17 cellular contexts compared by ENCODE assay signal in the genomic region with DNA sequence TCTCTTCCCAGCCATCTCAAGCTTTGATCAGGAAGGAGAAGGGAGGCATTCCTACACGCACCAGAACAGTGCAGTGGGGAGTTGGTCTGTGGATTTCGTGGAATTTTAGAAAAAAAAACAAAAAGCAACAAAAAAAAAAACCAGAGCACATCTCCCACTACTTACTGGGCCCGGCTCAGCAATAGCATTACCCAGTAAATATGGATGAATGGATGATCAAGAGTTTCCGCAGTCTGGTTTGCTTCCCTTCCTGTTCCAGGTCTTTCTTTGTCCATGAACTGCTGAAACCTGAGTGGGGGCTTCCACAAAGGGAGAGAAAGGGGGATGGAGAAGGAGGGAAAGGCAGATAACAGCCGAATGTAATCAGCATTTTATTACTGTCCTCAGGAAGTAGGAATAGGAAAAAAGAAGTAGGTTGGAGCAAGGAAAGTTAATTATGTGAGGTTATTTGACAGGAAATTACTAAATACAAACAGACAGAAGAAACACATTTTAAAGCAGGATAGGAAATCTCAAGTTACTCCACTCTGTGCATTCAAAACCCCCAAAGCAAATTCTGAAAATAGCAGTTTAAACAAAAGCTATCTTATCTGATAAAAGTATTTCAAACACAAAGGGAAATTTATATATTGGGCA.
DNase-seq lines count a peak whose midpoint lies in the region; ATAC-seq, FAIRE-seq and TF ChIP-seq lines count a peak whose summit lies in the region.
"Had no signal": no experiment of that assay in that cellular context is flagged by ENCODE, and none has a peak within 500 bp of the region (broad histone marks: within the 10 kb centered on the region; RNA-seq: fewer than 3 reads in every experiment).

No MANE protein-coding gene starts in this region.

- H2AFZ ChIP-seq in Loucy (ENCODE audit: low read length) = no peak overlapping the region
- H2AFZ ChIP-seq in K562 (ENCODE audit: low read depth, low read length) = 0 out of 2 replicates have a peak overlapping the region, but pooled peaks have one; percentile 11

- no peaks in the 10 kb centered on the region for H3K27me3 ChIP-seq in BLaER1 treated with 17β-estradiol and CSF1 and Interleukin-3, amounts not matched to agents 10 nM and 100 nM
- H3K27me3 ChIP-seq in Loucy (ENCODE audit: insufficient read depth, low read length, poor library complexity, severe bottlenecking) = no peaks in the 10 kb centered on the region
- H3K27me3 ChIP-seq in K562 (ENCODE audit: control insufficient read depth in 2 of 2, insufficient read depth in 2 of 2, low read length in 2 of 2) = no peaks in the 10 kb centered on the region
- H3K27me3 ChIP-seq in mesendoderm (ENCODE audit: insufficient read depth, low read length, poor library complexity) = no peaks in the 10 kb centered on the region
- H3K27me3 ChIP-seq: Peyer's patch, right atrium auricular region had no signal

- ATAC-seq in K562 (no peak), HG02610 (IDR thresholded peaks at IDR 0.05; ENCODE audit: unreplicated experiment) (no peak)
- ATAC-seq: stimulated activated memory B cell treated with anti-CD40 and anti-IgM and Interleukin-4, amounts not matched to agents 10 μg/mL and 1 μg/mL and 100 μg/mL, for 72 hours had no signal

- H3K9me3 ChIP-seq in BLaER1 treated with 17β-estradiol and CSF1 and Interleukin-3, amounts not matched to agents 10 nM and 100 nM (replicated peaks in 1 of 11) = no peaks in the 10 kb centered on the region
- no peaks in the 10 kb centered on the region for H3K9me3 ChIP-seq in Loucy (ENCODE audit: insufficient read depth, low read depth, low read length)
- H3K9me3 ChIP-seq in K562 (replicated peaks; ENCODE audit: control insufficient read depth, insufficient read depth, low read depth, low read length) = no peaks in the 10 kb centered on the region
- H3K9me3 ChIP-seq: Peyer's patch, right atrium auricular region had no signal

- no peak overlapping the region for H3K4me3 ChIP-seq in BLaER1 treated with 17β-estradiol and CSF1 and Interleukin-3, amounts not matched to agents 10 nM and 100 nM
- no peak overlapping the region for H3K4me3 ChIP-seq in Loucy (ENCODE audit: low read length, poor library complexity, severe bottlenecking)
- H3K4me3 ChIP-seq in K562 = no peak overlapping the region
- H3K4me3 ChIP-seq in mesendoderm (ENCODE audit: low read length) = no peak overlapping the region
- H3K4me3 ChIP-seq: Peyer's patch, right atrium auricular region had no signal

- H3K27ac ChIP-seq in BLaER1 treated with 17β-estradiol and CSF1 and Interleukin-3, amounts not matched to agents 10 nM and 100 nM = peak overlapping the region in 1 of 11 experiments; percentile 3; a peak in 1 of 22 replicates
- H3K27ac ChIP-seq in K562 (ENCODE audit: extremely low read depth, low read depth, low read length) = no peak overlapping the region
- peak overlapping the region; percentile 33 for H3K27ac ChIP-seq in mesendoderm (ENCODE audit: low read depth, low read length)
- H3K27ac ChIP-seq: Peyer's patch, right atrium auricular region had no signal

- peaks cover 16 to 56% (median 39%) of the 10 kb centered on the region in 10 experiments; a peak in 19 of 20 replicates for H3K4me1 ChIP-seq in BLaER1 treated with 17β-estradiol and CSF1 and Interleukin-3, amounts not matched to agents 10 nM and 100 nM
- peaks cover 62% of the 10 kb centered on the region for H3K4me1 ChIP-seq in Loucy (ENCODE audit: insufficient read depth, low read length, poor library complexity, severe bottlenecking)
- H3K4me1 ChIP-seq in K562 (replicated peaks in 1 of 2; ENCODE audit: control insufficient read depth in 2 of 2, insufficient read depth in 2 of 2, low read length in 2 of 2) = no peaks in the 10 kb centered on the region; a peak in 1 of 5 replicates
- peaks cover 4% of the 10 kb centered on the region for H3K4me1 ChIP-seq in mesendoderm (ENCODE audit: control insufficient read depth, low read depth, low read length)

- H4K5ac ChIP-seq in mesendoderm (ENCODE audit: low read length) = no peak overlapping the region

- H3K36me3 ChIP-seq in BLaER1 treated with 17β-estradiol and CSF1 and Interleukin-3, amounts not matched to agents 10 nM and 100 nM = no peaks in the 10 kb centered on the region
- H3K36me3 ChIP-seq in Loucy (ENCODE audit: insufficient read depth, low read length) (peaks cover 26% of the 10 kb centered on the region; the same call in 1 of the 2 replicates), K562 (ENCODE audit: control insufficient read depth, insufficient read depth, low read length) (no peaks in the 10 kb centered on the region), mesendoderm (ENCODE audit: control insufficient read depth, insufficient read depth, low read length) (no peaks in the 10 kb centered on the region)
- H3K36me3 ChIP-seq: Peyer's patch, right atrium auricular region had no signal

- no peak overlapping the region for H2AK5ac ChIP-seq in mesendoderm (ENCODE audit: low read length)

- H3F3A ChIP-seq in Loucy (ENCODE audit: low read depth) = no peaks in the 10 kb centered on the region; the same call in 1 of the 2 replicates

- H3K56ac ChIP-seq in mesendoderm (ENCODE audit: low read length) = peak overlapping the region; percentile 45

- H2BK15ac ChIP-seq in mesendoderm (replicated peaks; ENCODE audit: low read depth) = no peak overlapping the region

- peaks cover 8% of the 10 kb centered on the region for H3K79me1 ChIP-seq in mesendoderm (ENCODE audit: low read length)

- DNase-seq in K562 (ENCODE audit: extremely low read depth in 1 of 4, low spot score in 3 of 4) (no peak), mesendoderm (peak; percentile 51), NCI-H1436 treated with DMSO at 0.1 percent for 48 hours (lab: John Stamatoyannopoulos, UW) (no peak), HPDE6-E6E7 (ENCODE audit: extremely low spot score) (no peak), posterior cingulate gyrus (no peak)
- DNase-seq: activated CD4-positive, alpha-beta T cell treated with anti-CD3 and anti-CD28 coated beads for 48 hours; DMS79 treated with DMSO at 0.1 percent for 48 hours; naive B cell; NCI-H345; Peyer's patch; stimulated activated CD4-positive, alpha-beta T cell treated with anti-CD3 and anti-CD28 coated beads, Interleukin-4, amount 100 ng/mL, for 4 hours had no signal

- H3K18ac ChIP-seq in mesendoderm (ENCODE audit: low read length) = no peak overlapping the region

- POLR2A ChIA-PET in K562 (lab: Yijun Ruan, JAX) = no interaction called here

- TF ChIP-seq CTCF in Loucy (conservative IDR thresholded peaks at IDR 0.05; ENCODE audit: low read length) (no peak), K562 (IDR thresholded peaks at IDR 0.05 in 2 of 3, conservative IDR thresholded peaks at IDR 0.05 in 1 of 3; ENCODE audit: insufficient read depth in 2 of 3, low read depth in 1 of 3, low read length in 3 of 3) (no peak)

- no peak for TF ChIP-seq RAD21 in K562 (CRISPR knock-in tag; conservative IDR thresholded peaks at IDR 0.05 in 1 of 2, IDR thresholded peaks at IDR 0.05 in 1 of 2)

- intact Hi-C loops in K562 (cut with micrococcal nuclease) (no loop called here), posterior cingulate gyrus (cut with DNase I) (no loop called here)

- H3K4ac ChIP-seq in mesendoderm (ENCODE audit: low read depth, low read length) = no peak overlapping the region

- WGBS in K562 (ENCODE audit: insufficient coverage, low coverage, missing lambda C conversion rate) = 22% methylated on average over 5 of the region's 5 CpGs
- WGBS in mesendoderm (ENCODE audit: extremely low coverage, insufficient coverage, low lambda C conversion rate) = no CpG with 5 or more reads among the region's 5 CpGs

- no peak overlapping the region for H4K8ac ChIP-seq in mesendoderm (ENCODE audit: low read depth, low read length)

- H3K9me2 ChIP-seq in Loucy (replicated peaks; ENCODE audit: low read depth, low read length) = no peaks in the 10 kb centered on the region

- H3K23ac ChIP-seq in mesendoderm (ENCODE audit: low read length) = no peak overlapping the region

- H2BK5ac ChIP-seq in mesendoderm (ENCODE audit: low read length) = peak overlapping the region; percentile 23

- in situ Hi-C loops in K562 (cut with MboI) = no loop called here

- no peaks in the 10 kb centered on the region for H4K20me1 ChIP-seq in BLaER1 treated with 17β-estradiol and CSF1 and Interleukin-3, amounts not matched to agents 10 nM and 100 nM
- H4K20me1 ChIP-seq in Loucy (ENCODE audit: insufficient read depth, low read length, poor library complexity, severe bottlenecking) (peaks cover 37% of the 10 kb centered on the region), K562 (replicated peaks; ENCODE audit: control insufficient read depth, insufficient read depth, low read length) (no peaks in the 10 kb centered on the region)

- BruUV-seq in K562 (replicated peaks; lab: Mats Ljungman, UMichigan) = no TSS peak

- H3K9ac ChIP-seq in BLaER1 treated with 17β-estradiol and CSF1 and Interleukin-3, amounts not matched to agents 10 nM and 100 nM = no peak overlapping the region
- H3K9ac ChIP-seq in Loucy (ENCODE audit: low read depth, low read length, poor library complexity, severe bottlenecking) = peak overlapping the region; percentile 40
- no peak overlapping the region for H3K9ac ChIP-seq in K562 (ENCODE audit: insufficient read depth in 1 of 2, low read depth in 2 of 2, low read length in 2 of 2)
- no peak overlapping the region for H3K9ac ChIP-seq in mesendoderm (ENCODE audit: low read length)

- H3K9me1 ChIP-seq in K562 (ENCODE audit: control insufficient read depth, insufficient read depth, low read length) = no peaks in the 10 kb centered on the region

- H2BK120ac ChIP-seq in mesendoderm (ENCODE audit: low read depth, low read length) = no peak overlapping the region

- no peak for FAIRE-seq in K562 (lab: Jason Lieb, UNC)
- FAIRE-seq: H1 had no signal

- peaks cover 89% of the 10 kb centered on the region for H3K79me2 ChIP-seq in Loucy (ENCODE audit: insufficient read depth, low read length)
- no peaks in the 10 kb centered on the region for H3K79me2 ChIP-seq in K562 (ENCODE audit: control insufficient read depth, insufficient read depth, low read length)
- no peaks in the 10 kb centered on the region for H3K79me2 ChIP-seq in mesendoderm (ENCODE audit: control insufficient read depth, insufficient read depth, low read length)

- CTCF ChIA-PET in K562 (lab: Yijun Ruan, JAX; ENCODE audit: low intra/inter-chr PET ratio) = no interaction called here

- TF ChIP-seq POLR2A in K562 (conservative IDR thresholded peaks at IDR 0.05) = no peak

- no peak for TF ChIP-seq EP300 in K562 (IDR thresholded peaks at IDR 0.05; ENCODE audit: low read length)

- H3K4me2 ChIP-seq in BLaER1 treated with 17β-estradiol and CSF1 and Interleukin-3, amounts not matched to agents 10 nM and 100 nM = peak overlapping the region; percentile 11 to 48 (median 38); a peak in 18 of 22 replicates
- H3K4me2 ChIP-seq in Loucy (ENCODE audit: low read depth, low read length, poor library complexity, severe bottlenecking) = peak overlapping the region; percentile 54
- H3K4me2 ChIP-seq in K562 (ENCODE audit: insufficient read depth, low read length) = no peak overlapping the region
- H3K4me2 ChIP-seq in mesendoderm (ENCODE audit: low read length) = no peak overlapping the region

Comparison
In these comparisons a context has a peak if more than half of its experiments do, and no peak if none do; other contexts are left out.
1. H3K4me2 ChIP-seq: peak in BLaER1 treated with 17β-estradiol and CSF1 and Interleukin-3, amounts not matched to agents 10 nM and 100 nM (11 of 11) and Loucy (single experiment); none in K562 (single experiment) and mesendoderm (single experiment).